ENCODE assay signal across 19 cellular contexts in genomic region chr9:110769667-110770066, GRCh38.
DNase-seq lines count a peak whose midpoint lies in the region; ATAC-seq and TF ChIP-seq lines count a peak whose summit lies in the region.
"Had no signal": no experiment of that assay in that cellular context is flagged by ENCODE, and none has a peak within 500 bp of the region (broad histone marks: within the 10 kb centered on the region; RNA-seq: fewer than 3 reads in every experiment).

No MANE protein-coding gene starts in this region.

- BruUV-seq in MCF 10A (replicated peaks; lab: Mats Ljungman, UMichigan): no TSS peak

- H3K36me3 ChIP-seq in brain microvascular endothelial cell (replicated peaks) (no peaks in the 10 kb centered on the region), osteoblast (ENCODE audit: insufficient read depth, low read length) (no peaks in the 10 kb centered on the region)
- H3K36me3 ChIP-seq: BLaER1 treated with 17β-estradiol and CSF1 and Interleukin-3, amounts not matched to agents 10 nM and 100 nM; gastroesophageal sphincter had no signal

- H3K4me3 Mint-ChIP-seq in MCF 10A (ENCODE audit: unreplicated experiment): no peak overlapping the region
- H3K4me3 Mint-ChIP-seq: immature natural killer cell had no signal

- ATAC-seq in GM18517 (IDR thresholded peaks at IDR 0.05; ENCODE audit: unreplicated experiment): no peak
- ATAC-seq: activated CD4-positive, CD25-positive, alpha-beta regulatory T cell treated with anti-CD3 and anti-CD28 coated beads, Interleukin-2, amount 50 U/mL, for 24 hours; gastroesophageal sphincter; PC-3 had no signal

- H3K4me1 ChIP-seq in osteoblast (ENCODE audit: insufficient read depth, low read length): peaks cover 22% of the 10 kb centered on the region

- no peaks in the 10 kb centered on the region for H3K36me3 Mint-ChIP-seq in MCF 10A (ENCODE audit: insufficient read depth, unreplicated experiment)
- H3K36me3 Mint-ChIP-seq: immature natural killer cell had no signal

- no peaks in the 10 kb centered on the region for H4K20me1 ChIP-seq in osteoblast (ENCODE audit: insufficient read depth, low read length)
- H4K20me1 ChIP-seq: BLaER1 treated with 17β-estradiol and CSF1 and Interleukin-3, amounts not matched to agents 10 nM and 100 nM had no signal

- no peaks in the 10 kb centered on the region for H3K27me3 Mint-ChIP-seq in MCF 10A (ENCODE audit: insufficient read depth, unreplicated experiment)

- H3K79me2 ChIP-seq in osteoblast (ENCODE audit: insufficient read depth, low read length): no peaks in the 10 kb centered on the region

- no peaks in the 10 kb centered on the region for H3K9me3 Mint-ChIP-seq in MCF 10A (ENCODE audit: unreplicated experiment)

- H3K9me3 ChIP-seq in osteoblast (ENCODE audit: low read depth, low read length): no peaks in the 10 kb centered on the region
- H3K9me3 ChIP-seq: BLaER1 treated with 17β-estradiol and CSF1 and Interleukin-3, amounts not matched to agents 10 nM and 100 nM; gastroesophageal sphincter had no signal

- H3K27ac ChIP-seq in brain microvascular endothelial cell (no peak overlapping the region), osteoblast (ENCODE audit: low read depth, low read length) (no peak overlapping the region)
- H3K27ac ChIP-seq: BLaER1 treated with 17β-estradiol and CSF1 and Interleukin-3, amounts not matched to agents 10 nM and 100 nM; gastroesophageal sphincter; HL-60 had no signal

- in situ Hi-C loops in brain microvascular endothelial cell (cut with HindIII; ENCODE audit: low pct_ligation_motif_present, low sequenced_read_pairs): no loop called here

- no peak overlapping the region for H3K4me3 ChIP-seq in brain microvascular endothelial cell (ENCODE audit: low read depth, low read length)
- H3K4me3 ChIP-seq in osteoblast (ENCODE audit: insufficient read depth, low read length): no peak overlapping the region
- H3K4me3 ChIP-seq: BLaER1 treated with 17β-estradiol and CSF1 and Interleukin-3, amounts not matched to agents 10 nM and 100 nM; gastroesophageal sphincter had no signal

- peak overlapping the region; percentile 53 for H3K4me2 ChIP-seq in osteoblast (ENCODE audit: insufficient read depth, low read length)
- H3K4me2 ChIP-seq: BLaER1 treated with 17β-estradiol and CSF1 and Interleukin-3, amounts not matched to agents 10 nM and 100 nM had no signal

- intact Hi-C loops in MCF 10A (cut with micrococcal nuclease): no loop called here

- DNase-seq in GM04503 (ENCODE audit: low read depth) (peak; percentile 71), NCI-H82 treated with DMSO at 0.1 percent for 48 hours (lab: John Stamatoyannopoulos, UW; ENCODE audit: unreplicated experiment) (peak; percentile 8), brain microvascular endothelial cell (peak; percentile 62), osteoblast (ENCODE audit: insufficient read length, low spot score, missing footprints) (no peak), MCF 10A (ENCODE audit: unreplicated experiment) (no peak), GOT3 (lab: John Stamatoyannopoulos, UW) (no peak), NCI-H2227 (lab: John Stamatoyannopoulos, UW; ENCODE audit: unreplicated experiment) (no peak)
- DNase-seq: activated naive CD4-positive, alpha-beta T cell treated with Interleukin-2 at 50 U/mL for 16 hours; effector CD8-positive, alpha-beta T cell; immature natural killer cell; NCI-H1436 treated with DMSO at 0.1 percent for 48 hours; NCI-H446 treated with DMSO at 0.1 percent for 48 hours; PC-3; stimulated activated naive CD4-positive, alpha-beta T cell had no signal

- no peak overlapping the region for H2AFZ ChIP-seq in osteoblast (ENCODE audit: low read length)

- no peak for TF ChIP-seq CTCF in brain microvascular endothelial cell (IDR thresholded peaks at IDR 0.05; ENCODE audit: low read depth, low read length, missing control alignments)
- TF ChIP-seq CTCF in osteoblast (IDR thresholded peaks at IDR 0.05; ENCODE audit: extremely low read depth, low read depth, low read length): no peak
- TF ChIP-seq CTCF in MCF 10A (IDR thresholded peaks at IDR 0.05; ENCODE audit: unreplicated experiment): no peak

- CTCF ChIA-PET in MCF 10A (lab: Yijun Ruan, JAX): no interaction called here

- no peaks in the 10 kb centered on the region for H3K4me1 Mint-ChIP-seq in MCF 10A (ENCODE audit: insufficient read depth, unreplicated experiment)
- H3K4me1 Mint-ChIP-seq: immature natural killer cell had no signal

- no peaks in the 10 kb centered on the region for H3K27me3 ChIP-seq in brain microvascular endothelial cell (replicated peaks)
- H3K27me3 ChIP-seq in osteoblast (ENCODE audit: insufficient read depth, low read length): no peaks in the 10 kb centered on the region
- H3K27me3 ChIP-seq: BLaER1 treated with 17β-estradiol and CSF1 and Interleukin-3, amounts not matched to agents 10 nM and 100 nM; gastroesophageal sphincter had no signal

- no peak overlapping the region for H3K27ac Mint-ChIP-seq in MCF 10A (ENCODE audit: low read depth, unreplicated experiment)
- H3K27ac Mint-ChIP-seq: immature natural killer cell had no signal

- POLR2A ChIA-PET in MCF 10A (lab: Yijun Ruan, JAX): interaction anchor here (0.6 kb wide), 1 partner anchor 1129 kb away, joined by 3 read pairs; no protein-coding TSS in a partner anchor

Comparison
In these comparisons a context has a peak if more than half of its experiments do, and no peak if none do; other contexts are left out.
1. DNase-seq: peak in GM04503 (single experiment), NCI-H82 treated with DMSO at 0.1 percent for 48 hours (single experiment) and brain microvascular endothelial cell (single experiment); none in osteoblast (single experiment), MCF 10A (single experiment), GOT3 (single experiment) and NCI-H2227 (single experiment).